ENCODE assay signal across 1 cellular context in the genomic region with DNA sequence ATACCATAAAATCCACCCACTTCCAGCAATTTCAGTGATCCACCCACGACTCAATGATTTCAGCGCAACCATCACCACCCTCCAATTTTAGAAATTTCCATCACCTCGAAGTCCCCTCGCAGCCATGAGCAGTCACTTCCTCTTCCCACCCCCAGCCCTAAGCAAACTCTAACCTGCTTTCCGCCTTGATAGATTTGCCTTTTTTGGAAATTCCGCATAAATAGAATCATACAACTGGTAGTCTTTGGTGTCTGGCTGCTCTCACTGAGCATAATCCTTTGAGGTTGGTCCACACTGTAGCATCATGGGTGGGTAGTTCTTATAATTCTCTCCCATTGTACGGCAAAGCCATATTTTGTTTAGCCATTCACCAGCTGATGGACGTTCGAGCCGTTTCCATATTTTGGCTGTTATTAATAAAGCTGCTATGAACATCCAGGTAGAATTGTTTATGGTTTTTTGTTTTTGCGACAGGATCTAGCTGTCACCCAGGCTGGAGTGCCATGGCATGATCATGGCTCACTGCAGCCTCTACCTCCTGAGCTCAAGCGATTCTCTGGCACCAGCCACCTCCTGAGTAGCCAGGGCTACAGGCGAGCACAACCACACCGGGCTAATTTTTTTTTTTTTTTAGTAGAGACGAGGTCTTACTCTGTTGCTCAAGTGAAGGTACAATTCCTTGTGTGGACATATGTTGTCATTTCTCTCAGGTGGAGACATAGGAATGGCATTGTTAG.
TF ChIP-seq lines count a peak whose summit lies in the region.

No MANE protein-coding gene starts in this region.

TF ChIP-seq in K562, 482 proteins besides CTCF, POLR2A, EP300 and RAD21 (continues in another document):
- TF ChIP-seq, protein P1, sequence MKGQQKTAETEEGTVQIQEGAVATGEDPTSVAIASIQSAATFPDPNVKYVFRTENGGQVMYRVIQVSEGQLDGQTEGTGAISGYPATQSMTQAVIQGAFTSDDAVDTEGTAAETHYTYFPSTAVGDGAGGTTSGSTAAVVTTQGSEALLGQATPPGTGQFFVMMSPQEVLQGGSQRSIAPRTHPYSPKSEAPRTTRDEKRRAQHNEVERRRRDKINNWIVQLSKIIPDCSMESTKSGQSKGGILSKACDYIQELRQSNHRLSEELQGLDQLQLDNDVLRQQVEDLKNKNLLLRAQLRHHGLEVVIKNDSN (CRISPR knock-in tag; IDR thresholded peaks at IDR 0.05), result no peak
- TF ChIP-seq SMARCB1 (IDR thresholded peaks at IDR 0.05; ENCODE audit: insufficient read length, low read depth) (no peak), RUNX1 (IDR thresholded peaks at IDR 0.05; ENCODE audit: low read depth) (no peak), TEAD1 (CRISPR knock-in tag; IDR thresholded peaks at IDR 0.05) (no peak), SRF (CRISPR knock-in tag; IDR thresholded peaks at IDR 0.05) (peak in 1 of 2 experiments; percentile 92; a peak in 2 of 4 replicates), HNRNPUL1 (IDR thresholded peaks at IDR 0.05; ENCODE audit: low read length) (no peak), RFX1 (IDR thresholded peaks at IDR 0.05) (no peak), RBM25 (IDR thresholded peaks at IDR 0.05; ENCODE audit: low read depth, low read length, severe bottlenecking) (no peak), RNF2 (IDR thresholded peaks at IDR 0.05) (no peak), CHD2 (IDR thresholded peaks at IDR 0.05; ENCODE audit: low read depth, low read length) (no peak), EHMT2 (IDR thresholded peaks at IDR 0.05) (no peak), ZNF766 (CRISPR knock-in tag; conservative IDR thresholded peaks at IDR 0.05) (no peak), ZNF23 (CRISPR knock-in tag; IDR thresholded peaks at IDR 0.05) (no peak), SIN3B (IDR thresholded peaks at IDR 0.05; ENCODE audit: low read depth) (no peak), ZNF184 (CRISPR knock-in tag; IDR thresholded peaks at IDR 0.05) (no peak), MYC (IDR thresholded peaks at IDR 0.05; ENCODE audit: low read depth, low read length) (no peak), MYC (CRISPR knock-in tag; IDR thresholded peaks at IDR 0.05; ENCODE audit: borderline replicate concordance, low read depth) (no peak), SETDB1 (IDR thresholded peaks at IDR 0.05; ENCODE audit: low read length) (no peak), SPI1 (IDR thresholded peaks at IDR 0.05; ENCODE audit: borderline replicate concordance, low read depth, low read length) (peak; percentile 92), RHOXF2B (CRISPR knock-in tag; conservative IDR thresholded peaks at IDR 0.05) (no peak), HDAC3 (IDR thresholded peaks at IDR 0.05; ENCODE audit: borderline replicate concordance, partially characterized antibody) (no peak), DNMT1 (IDR thresholded peaks at IDR 0.05) (no peak), SMARCE1 (IDR thresholded peaks at IDR 0.05) (no peak), CHCHD3 (CRISPR knock-in tag; IDR thresholded peaks at IDR 0.05) (no peak), CAMTA2 (CRISPR knock-in tag; conservative IDR thresholded peaks at IDR 0.05) (no peak), PHF20 (IDR thresholded peaks at IDR 0.05; ENCODE audit: partially characterized antibody) (no peak), GTF2F1 (IDR thresholded peaks at IDR 0.05; ENCODE audit: low read depth, low read length) (no peak), ZNF695 (CRISPR knock-in tag; IDR thresholded peaks at IDR 0.05) (no peak)
- TF ChIP-seq, protein P2, sequence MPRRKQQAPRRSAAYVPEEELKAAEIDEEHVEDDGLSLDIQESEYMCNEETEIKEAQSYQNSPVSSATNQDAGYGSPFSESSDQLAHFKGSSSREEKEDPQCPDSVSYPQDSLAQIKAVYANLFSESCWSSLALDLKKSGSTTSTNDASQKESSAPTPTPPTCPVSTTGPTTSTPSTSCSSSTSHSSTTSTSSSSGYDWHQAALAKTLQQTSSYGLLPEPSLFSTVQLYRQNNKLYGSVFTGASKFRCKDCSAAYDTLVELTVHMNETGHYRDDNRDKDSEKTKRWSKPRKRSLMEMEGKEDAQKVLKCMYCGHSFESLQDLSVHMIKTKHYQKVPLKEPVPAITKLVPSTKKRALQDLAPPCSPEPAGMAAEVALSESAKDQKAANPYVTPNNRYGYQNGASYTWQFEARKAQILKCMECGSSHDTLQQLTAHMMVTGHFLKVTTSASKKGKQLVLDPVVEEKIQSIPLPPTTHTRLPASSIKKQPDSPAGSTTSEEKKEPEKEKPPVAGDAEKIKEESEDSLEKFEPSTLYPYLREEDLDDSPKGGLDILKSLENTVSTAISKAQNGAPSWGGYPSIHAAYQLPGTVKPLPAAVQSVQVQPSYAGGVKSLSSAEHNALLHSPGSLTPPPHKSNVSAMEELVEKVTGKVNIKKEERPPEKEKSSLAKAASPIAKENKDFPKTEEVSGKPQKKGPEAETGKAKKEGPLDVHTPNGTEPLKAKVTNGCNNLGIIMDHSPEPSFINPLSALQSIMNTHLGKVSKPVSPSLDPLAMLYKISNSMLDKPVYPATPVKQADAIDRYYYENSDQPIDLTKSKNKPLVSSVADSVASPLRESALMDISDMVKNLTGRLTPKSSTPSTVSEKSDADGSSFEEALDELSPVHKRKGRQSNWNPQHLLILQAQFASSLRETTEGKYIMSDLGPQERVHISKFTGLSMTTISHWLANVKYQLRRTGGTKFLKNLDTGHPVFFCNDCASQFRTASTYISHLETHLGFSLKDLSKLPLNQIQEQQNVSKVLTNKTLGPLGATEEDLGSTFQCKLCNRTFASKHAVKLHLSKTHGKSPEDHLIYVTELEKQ (CRISPR knock-in tag; IDR thresholded peaks at IDR 0.05), result no peak
- TF ChIP-seq, protein P3, sequence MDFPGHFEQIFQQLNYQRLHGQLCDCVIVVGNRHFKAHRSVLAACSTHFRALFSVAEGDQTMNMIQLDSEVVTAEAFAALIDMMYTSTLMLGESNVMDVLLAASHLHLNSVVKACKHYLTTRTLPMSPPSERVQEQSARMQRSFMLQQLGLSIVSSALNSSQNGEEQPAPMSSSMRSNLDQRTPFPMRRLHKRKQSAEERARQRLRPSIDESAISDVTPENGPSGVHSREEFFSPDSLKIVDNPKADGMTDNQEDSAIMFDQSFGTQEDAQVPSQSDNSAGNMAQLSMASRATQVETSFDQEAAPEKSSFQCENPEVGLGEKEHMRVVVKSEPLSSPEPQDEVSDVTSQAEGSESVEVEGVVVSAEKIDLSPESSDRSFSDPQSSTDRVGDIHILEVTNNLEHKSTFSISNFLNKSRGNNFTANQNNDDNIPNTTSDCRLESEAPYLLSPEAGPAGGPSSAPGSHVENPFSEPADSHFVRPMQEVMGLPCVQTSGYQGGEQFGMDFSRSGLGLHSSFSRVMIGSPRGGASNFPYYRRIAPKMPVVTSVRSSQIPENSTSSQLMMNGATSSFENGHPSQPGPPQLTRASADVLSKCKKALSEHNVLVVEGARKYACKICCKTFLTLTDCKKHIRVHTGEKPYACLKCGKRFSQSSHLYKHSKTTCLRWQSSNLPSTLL (IDR thresholded peaks at IDR 0.05), result no peak
- TF ChIP-seq, protein P4, sequence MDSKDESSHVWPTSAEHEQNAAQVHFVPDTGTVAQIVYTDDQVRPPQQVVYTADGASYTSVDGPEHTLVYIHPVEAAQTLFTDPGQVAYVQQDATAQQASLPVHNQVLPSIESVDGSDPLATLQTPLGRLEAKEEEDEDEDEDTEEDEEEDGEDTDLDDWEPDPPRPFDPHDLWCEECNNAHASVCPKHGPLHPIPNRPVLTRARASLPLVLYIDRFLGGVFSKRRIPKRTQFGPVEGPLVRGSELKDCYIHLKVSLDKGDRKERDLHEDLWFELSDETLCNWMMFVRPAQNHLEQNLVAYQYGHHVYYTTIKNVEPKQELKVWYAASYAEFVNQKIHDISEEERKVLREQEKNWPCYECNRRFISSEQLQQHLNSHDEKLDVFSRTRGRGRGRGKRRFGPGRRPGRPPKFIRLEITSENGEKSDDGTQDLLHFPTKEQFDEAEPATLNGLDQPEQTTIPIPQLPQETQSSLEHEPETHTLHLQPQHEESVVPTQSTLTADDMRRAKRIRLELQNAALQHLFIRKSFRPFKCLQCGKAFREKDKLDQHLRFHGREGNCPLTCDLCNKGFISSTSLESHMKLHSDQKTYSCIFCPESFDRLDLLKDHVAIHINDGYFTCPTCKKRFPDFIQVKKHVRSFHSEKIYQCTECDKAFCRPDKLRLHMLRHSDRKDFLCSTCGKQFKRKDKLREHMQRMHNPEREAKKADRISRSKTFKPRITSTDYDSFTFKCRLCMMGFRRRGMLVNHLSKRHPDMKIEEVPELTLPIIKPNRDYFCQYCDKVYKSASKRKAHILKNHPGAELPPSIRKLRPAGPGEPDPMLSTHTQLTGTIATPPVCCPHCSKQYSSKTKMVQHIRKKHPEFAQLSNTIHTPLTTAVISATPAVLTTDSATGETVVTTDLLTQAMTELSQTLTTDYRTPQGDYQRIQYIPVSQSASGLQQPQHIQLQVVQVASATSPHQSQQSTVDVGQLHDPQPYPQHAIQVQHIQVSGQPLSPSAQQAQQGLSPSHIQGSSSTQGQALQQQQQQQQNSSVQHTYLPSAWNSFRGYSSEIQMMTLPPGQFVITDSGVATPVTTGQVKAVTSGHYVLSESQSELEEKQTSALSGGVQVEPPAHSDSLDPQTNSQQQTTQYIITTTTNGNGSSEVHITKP (IDR thresholded peaks at IDR 0.05; ENCODE audit: partially characterized antibody), result peak; percentile 40
- TF ChIP-seq, protein P5, sequence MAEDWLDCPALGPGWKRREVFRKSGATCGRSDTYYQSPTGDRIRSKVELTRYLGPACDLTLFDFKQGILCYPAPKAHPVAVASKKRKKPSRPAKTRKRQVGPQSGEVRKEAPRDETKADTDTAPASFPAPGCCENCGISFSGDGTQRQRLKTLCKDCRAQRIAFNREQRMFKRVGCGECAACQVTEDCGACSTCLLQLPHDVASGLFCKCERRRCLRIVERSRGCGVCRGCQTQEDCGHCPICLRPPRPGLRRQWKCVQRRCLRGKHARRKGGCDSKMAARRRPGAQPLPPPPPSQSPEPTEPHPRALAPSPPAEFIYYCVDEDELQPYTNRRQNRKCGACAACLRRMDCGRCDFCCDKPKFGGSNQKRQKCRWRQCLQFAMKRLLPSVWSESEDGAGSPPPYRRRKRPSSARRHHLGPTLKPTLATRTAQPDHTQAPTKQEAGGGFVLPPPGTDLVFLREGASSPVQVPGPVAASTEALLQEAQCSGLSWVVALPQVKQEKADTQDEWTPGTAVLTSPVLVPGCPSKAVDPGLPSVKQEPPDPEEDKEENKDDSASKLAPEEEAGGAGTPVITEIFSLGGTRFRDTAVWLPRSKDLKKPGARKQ (CRISPR knock-in tag; IDR thresholded peaks at IDR 0.05), result no peak
- TF ChIP-seq, protein P6, sequence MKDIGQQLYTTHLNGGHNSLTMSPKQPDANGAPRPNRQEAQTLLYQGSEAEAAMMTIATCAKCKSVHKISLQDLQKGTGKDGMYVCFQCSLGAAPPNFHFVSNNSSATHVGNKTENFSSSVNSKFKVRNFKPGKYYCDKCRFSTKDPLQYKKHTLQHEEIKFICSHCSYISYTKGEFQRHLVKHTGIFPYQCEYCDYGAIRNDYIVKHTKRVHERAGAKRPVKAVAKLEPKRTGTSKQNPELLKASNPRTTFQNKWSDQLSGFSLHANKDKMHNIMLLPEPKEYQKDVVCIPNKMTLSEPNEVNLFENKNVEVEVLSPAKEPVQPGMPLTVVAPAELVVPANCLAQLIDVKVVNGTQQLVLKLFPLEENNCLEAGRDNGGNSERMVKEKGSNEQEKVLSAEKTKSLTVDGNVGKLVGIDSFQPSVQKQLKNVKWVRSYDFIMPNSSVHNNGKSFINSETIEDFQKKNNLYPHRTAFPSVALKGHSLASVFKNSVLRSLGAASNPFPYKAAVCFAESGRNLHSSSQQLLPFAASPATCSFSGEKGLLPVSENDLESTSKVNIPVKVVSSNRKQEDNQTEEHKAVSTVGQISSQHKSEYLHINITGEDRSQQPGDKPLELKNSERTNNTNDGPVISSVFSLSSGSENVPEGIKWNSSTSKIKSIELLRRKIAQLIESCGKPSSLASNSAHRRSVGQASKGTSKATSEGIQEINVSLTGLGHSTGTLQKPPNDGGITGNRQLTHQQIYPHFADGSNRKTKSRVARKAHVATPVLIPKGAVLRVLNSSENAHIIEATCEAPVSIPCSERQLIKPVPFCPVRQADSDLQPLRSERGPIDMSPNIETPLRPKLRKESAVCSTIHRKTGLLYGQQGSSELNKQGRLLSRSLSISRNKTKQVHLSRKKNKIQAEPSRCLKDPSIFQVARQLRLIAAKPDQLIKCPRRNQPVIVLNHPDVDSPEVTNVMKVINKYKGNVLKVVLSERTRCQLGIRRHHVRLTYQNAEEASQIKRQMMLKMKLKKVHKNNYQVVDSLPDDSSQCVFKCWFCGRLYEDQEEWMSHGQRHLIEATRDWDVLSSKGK (CRISPR knock-in tag; IDR thresholded peaks at IDR 0.05), result no peak
- TF ChIP-seq, protein P7, sequence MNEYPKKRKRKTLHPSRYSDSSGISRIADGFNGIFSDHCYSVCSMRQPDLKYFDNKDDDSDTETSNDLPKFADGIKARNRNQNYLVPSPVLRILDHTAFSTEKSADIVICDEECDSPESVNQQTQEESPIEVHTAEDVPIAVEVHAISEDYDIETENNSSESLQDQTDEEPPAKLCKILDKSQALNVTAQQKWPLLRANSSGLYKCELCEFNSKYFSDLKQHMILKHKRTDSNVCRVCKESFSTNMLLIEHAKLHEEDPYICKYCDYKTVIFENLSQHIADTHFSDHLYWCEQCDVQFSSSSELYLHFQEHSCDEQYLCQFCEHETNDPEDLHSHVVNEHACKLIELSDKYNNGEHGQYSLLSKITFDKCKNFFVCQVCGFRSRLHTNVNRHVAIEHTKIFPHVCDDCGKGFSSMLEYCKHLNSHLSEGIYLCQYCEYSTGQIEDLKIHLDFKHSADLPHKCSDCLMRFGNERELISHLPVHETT (CRISPR knock-in tag; conservative IDR thresholded peaks at IDR 0.05 in 1 of 2, IDR thresholded peaks at IDR 0.05 in 1 of 2), result no peak
- TF ChIP-seq, protein P8, sequence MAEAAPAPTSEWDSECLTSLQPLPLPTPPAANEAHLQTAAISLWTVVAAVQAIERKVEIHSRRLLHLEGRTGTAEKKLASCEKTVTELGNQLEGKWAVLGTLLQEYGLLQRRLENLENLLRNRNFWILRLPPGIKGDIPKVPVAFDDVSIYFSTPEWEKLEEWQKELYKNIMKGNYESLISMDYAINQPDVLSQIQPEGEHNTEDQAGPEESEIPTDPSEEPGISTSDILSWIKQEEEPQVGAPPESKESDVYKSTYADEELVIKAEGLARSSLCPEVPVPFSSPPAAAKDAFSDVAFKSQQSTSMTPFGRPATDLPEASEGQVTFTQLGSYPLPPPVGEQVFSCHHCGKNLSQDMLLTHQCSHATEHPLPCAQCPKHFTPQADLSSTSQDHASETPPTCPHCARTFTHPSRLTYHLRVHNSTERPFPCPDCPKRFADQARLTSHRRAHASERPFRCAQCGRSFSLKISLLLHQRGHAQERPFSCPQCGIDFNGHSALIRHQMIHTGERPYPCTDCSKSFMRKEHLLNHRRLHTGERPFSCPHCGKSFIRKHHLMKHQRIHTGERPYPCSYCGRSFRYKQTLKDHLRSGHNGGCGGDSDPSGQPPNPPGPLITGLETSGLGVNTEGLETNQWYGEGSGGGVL (CRISPR knock-in tag; IDR thresholded peaks at IDR 0.05), result no peak
- TF ChIP-seq, protein P9, sequence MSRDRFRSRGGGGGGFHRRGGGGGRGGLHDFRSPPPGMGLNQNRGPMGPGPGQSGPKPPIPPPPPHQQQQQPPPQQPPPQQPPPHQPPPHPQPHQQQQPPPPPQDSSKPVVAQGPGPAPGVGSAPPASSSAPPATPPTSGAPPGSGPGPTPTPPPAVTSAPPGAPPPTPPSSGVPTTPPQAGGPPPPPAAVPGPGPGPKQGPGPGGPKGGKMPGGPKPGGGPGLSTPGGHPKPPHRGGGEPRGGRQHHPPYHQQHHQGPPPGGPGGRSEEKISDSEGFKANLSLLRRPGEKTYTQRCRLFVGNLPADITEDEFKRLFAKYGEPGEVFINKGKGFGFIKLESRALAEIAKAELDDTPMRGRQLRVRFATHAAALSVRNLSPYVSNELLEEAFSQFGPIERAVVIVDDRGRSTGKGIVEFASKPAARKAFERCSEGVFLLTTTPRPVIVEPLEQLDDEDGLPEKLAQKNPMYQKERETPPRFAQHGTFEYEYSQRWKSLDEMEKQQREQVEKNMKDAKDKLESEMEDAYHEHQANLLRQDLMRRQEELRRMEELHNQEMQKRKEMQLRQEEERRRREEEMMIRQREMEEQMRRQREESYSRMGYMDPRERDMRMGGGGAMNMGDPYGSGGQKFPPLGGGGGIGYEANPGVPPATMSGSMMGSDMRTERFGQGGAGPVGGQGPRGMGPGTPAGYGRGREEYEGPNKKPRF (IDR thresholded peaks at IDR 0.05; ENCODE audit: low read depth, low read length), result no peak
